In the genomic region with DNA sequence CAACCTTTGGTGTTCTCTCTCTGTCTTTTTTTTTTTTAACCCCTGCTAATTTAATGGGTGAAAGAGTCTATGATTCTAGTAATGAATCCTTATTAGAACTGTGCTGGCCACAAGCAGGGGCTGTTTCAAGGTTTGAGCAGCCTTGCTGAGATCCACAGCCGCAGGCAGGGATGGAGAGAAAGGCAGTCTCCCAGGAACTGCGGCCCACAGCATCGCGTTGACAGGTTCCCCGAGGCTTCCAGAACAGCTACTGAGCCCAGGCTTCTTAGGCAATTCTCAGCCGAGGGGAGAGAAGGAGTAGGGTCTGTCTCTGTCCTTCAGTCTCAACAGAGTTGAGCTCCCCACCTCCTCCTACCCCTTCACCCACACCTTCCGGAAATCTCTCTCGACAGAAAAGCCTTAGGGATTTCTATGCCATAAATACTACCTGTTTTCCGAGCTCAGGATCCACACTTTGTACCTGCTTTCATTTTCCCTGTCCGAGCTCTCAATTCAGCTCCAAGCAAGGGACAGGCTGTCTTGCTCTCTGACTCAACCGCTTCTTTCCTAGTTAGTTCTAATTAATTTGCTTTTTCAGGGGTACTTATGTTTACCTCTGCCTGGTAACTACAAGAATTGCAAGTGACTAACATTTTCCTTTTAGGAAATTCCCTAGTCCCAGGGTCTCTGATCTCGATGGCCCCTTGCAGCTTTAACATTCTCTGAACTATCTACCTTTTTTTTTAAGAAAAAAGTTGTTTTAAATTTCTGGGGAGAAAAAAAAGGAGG, we compare ENCODE assay signal across 21 cellular contexts. TPM values are rescaled to one million over a fixed set of nuclear protein-coding genes. Genes with fewer than 3 reads are reported as not detected.
A peak's percentile ranks its signal among the peaks of the same experiment; 100 is the strongest.
DNase-seq lines count a peak whose midpoint lies in the region; ATAC-seq and TF ChIP-seq lines count a peak whose summit lies in the region.
"Had no signal": no experiment of that assay in that cellular context is flagged by ENCODE, and none has a peak within 500 bp of the region (broad histone marks: within the 10 kb centered on the region; RNA-seq: fewer than 3 reads in every experiment).

No MANE protein-coding gene starts in this region.

- no peak for TF ChIP-seq POLR2A in stomach (IDR thresholded peaks at IDR 0.05)

- H3K79me2 ChIP-seq in H9 (ENCODE audit: insufficient read depth, low read length) (no peaks in the 10 kb centered on the region), hepatocyte (no peaks in the 10 kb centered on the region)

- H3K36me3 Mint-ChIP-seq in H9 (ENCODE audit: insufficient read depth in 1 of 3, low read depth in 3 of 3) = no peaks in the 10 kb centered on the region
- H3K36me3 Mint-ChIP-seq in effector memory CD8-positive, alpha-beta T cell (ENCODE audit: insufficient read depth) = no peaks in the 10 kb centered on the region
- H3K36me3 Mint-ChIP-seq: IgD-negative memory B cell; mesothelial cell of epicardium; stimulated activated memory B cell treated with anti-CD40 and anti-IgM and Interleukin-4, amounts not matched to agents 10 μg/mL and 1 μg/mL and 100 μg/mL, for 72 hours had no signal

- H4K5ac ChIP-seq in H9 (ENCODE audit: insufficient read length, low read depth, low read length) = peak overlapping the region; percentile 37

- H3K4me3 ChIP-seq in hepatocyte (no peak overlapping the region), stomach (no peak overlapping the region)
- H3K4me3 ChIP-seq: GM12878, GM23248, heart left ventricle, testis had no signal

- no peak for ATAC-seq in effector memory CD8-positive, alpha-beta T cell (replicated peaks)
- ATAC-seq: GM12878, left lobe of liver had no signal

- H3K18ac ChIP-seq in H9 (ENCODE audit: insufficient read length, low read depth, low read length) = no peak overlapping the region

- no CpG with 5 or more reads among the region's 12 CpGs for WGBS in H9 (ENCODE audit: extremely low coverage, insufficient read length, low lambda C conversion rate)
- 64% methylated on average over 12 of the region's 12 CpGs for WGBS in hepatocyte (ENCODE audit: low lambda C conversion rate, missing lambda C conversion rate)
- WGBS in stomach, 5 donors = 25 to 38% (median 30%) methylated on average over 12 of the region's 12 CpGs

- H3K36me3 ChIP-seq in hepatocyte (replicated peaks; ENCODE audit: insufficient read depth, low read depth) (no peaks in the 10 kb centered on the region), stomach (no peaks in the 10 kb centered on the region)
- H3K36me3 ChIP-seq: brain microvascular endothelial cell, heart left ventricle had no signal

- H2BK120ac ChIP-seq in H9 (ENCODE audit: low read depth, low read length, poor library complexity, severe bottlenecking) = no peak overlapping the region

- H3K27me3 Mint-ChIP-seq in H9 (ENCODE audit: low read depth) = peaks cover 31% of the 10 kb centered on the region
- H3K27me3 Mint-ChIP-seq in effector memory CD8-positive, alpha-beta T cell = peaks cover 73 to 94% of the 10 kb centered on the region in 2 donors

- DNase-seq in H9 (no peak), hepatocyte (ENCODE audit: low spot score) (no peak), stomach (no peak), head of caudate nucleus (no peak), mucosa of gallbladder (ENCODE audit: low spot score) (no peak)
- no peak for DNase-seq in effector memory CD8-positive, alpha-beta T cell
- DNase-seq: activated CD4-positive, alpha-beta T cell treated with anti-CD3 and anti-CD28 coated beads, Interleukin-2, amount 50 U/mL, for 48 hours; brain microvascular endothelial cell; cortex of kidney; DMS79; GM23248; heart left ventricle; NK-92 treated with Interleukin-12 subunit alpha and Interleukin-12 subunit beta, amount 100 ng/mL, for 24 hours; SK-N-SH; testis had no signal

- H4K8ac ChIP-seq in H9 (replicated peaks; ENCODE audit: insufficient read length, low read depth, low read length) = no peak overlapping the region

- no peak overlapping the region for H2BK15ac ChIP-seq in H9 (ENCODE audit: low read depth, low read length)

- no peak overlapping the region for H3T11ph ChIP-seq in H9 (ENCODE audit: low read length)

- H4K20me1 ChIP-seq in H9 (ENCODE audit: control insufficient read depth, insufficient read depth, insufficient read length) (no peaks in the 10 kb centered on the region), hepatocyte (ENCODE audit: insufficient read depth, poor library complexity, severe bottlenecking) (no peaks in the 10 kb centered on the region)

- H3K27me3 ChIP-seq in H9 (ENCODE audit: insufficient read depth, low read length) = no peaks in the 10 kb centered on the region
- peaks cover 20% of the 10 kb centered on the region for H3K27me3 ChIP-seq in hepatocyte
- H3K27me3 ChIP-seq in stomach = peaks cover 0 to 37% (median 0%) of the 10 kb centered on the region in 3 donors
- H3K27me3 ChIP-seq: testis had no signal

- TF ChIP-seq CTCF in H9 (conservative IDR thresholded peaks at IDR 0.05) (no peak), VCaP (conservative IDR thresholded peaks at IDR 0.05) (no peak), hepatocyte (IDR thresholded peaks at IDR 0.05; ENCODE audit: poor library complexity) (no peak), stomach (IDR thresholded peaks at IDR 0.05) (no peak)

- no peak overlapping the region for H3K14ac ChIP-seq in H9 (ENCODE audit: insufficient read depth, low read length)

- no peak overlapping the region for H2BK5ac ChIP-seq in H9 (ENCODE audit: insufficient read length, low read length)

- no peak overlapping the region for H3K27ac ChIP-seq in H9 (ENCODE audit: insufficient read length, low read depth, low read length)
- peak overlapping the region; percentile 89 for H3K27ac ChIP-seq in VCaP
- no peak overlapping the region for H3K27ac ChIP-seq in hepatocyte
- H3K27ac ChIP-seq in stomach = peak overlapping the region; percentile 76 to 87 (median 83)
- H3K27ac ChIP-seq: brain microvascular endothelial cell, GM23248, heart left ventricle, testis had no signal

- no peak overlapping the region for H2AK5ac ChIP-seq in H9 (ENCODE audit: insufficient read length, low read length)

- H3K4me3 Mint-ChIP-seq in H9 = no peak overlapping the region
- H3K4me3 Mint-ChIP-seq in effector memory CD8-positive, alpha-beta T cell = no peak overlapping the region
- H3K4me3 Mint-ChIP-seq: mesothelial cell of epicardium; stimulated activated memory B cell treated with anti-CD40 and anti-IgM and Interleukin-4, amounts not matched to agents 10 μg/mL and 1 μg/mL and 100 μg/mL, for 72 hours had no signal

- H3K4me1 ChIP-seq in H9 (ENCODE audit: insufficient read depth, low read length) (no peaks in the 10 kb centered on the region), hepatocyte (ENCODE audit: insufficient read depth) (no peaks in the 10 kb centered on the region), stomach (peaks cover 0 to 14% (median 6%) of the 10 kb centered on the region in 4 donors)
- H3K4me1 ChIP-seq: heart left ventricle, testis had no signal

- H3K23me2 ChIP-seq in H9 (ENCODE audit: insufficient read length, low read depth, low read length, poor library complexity, severe bottlenecking) = no peaks in the 10 kb centered on the region

- H3K4ac ChIP-seq in H9 (ENCODE audit: low read depth, low read length) = no peak overlapping the region

- H3K4me1 Mint-ChIP-seq in H9 = peaks cover 17 to 31% of the 10 kb centered on the region in 2 experiments
- H3K4me1 Mint-ChIP-seq in effector memory CD8-positive, alpha-beta T cell (ENCODE audit: low read depth in 2 of 2) = peaks cover 4 to 6% of the 10 kb centered on the region in 2 donors
- H3K4me1 Mint-ChIP-seq: mesothelial cell of epicardium; stimulated activated memory B cell treated with anti-CD40 and anti-IgM and Interleukin-4, amounts not matched to agents 10 μg/mL and 1 μg/mL and 100 μg/mL, for 72 hours had no signal

- no peak for TF ChIP-seq EP300 in stomach (IDR thresholded peaks at IDR 0.05)

- no peak overlapping the region for H2BK12ac ChIP-seq in H9 (ENCODE audit: insufficient read length, low read depth, low read length)

- no peak overlapping the region for H4K91ac ChIP-seq in H9 (ENCODE audit: insufficient read length, low read depth, low read length)

- H3K9me2 ChIP-seq in hepatocyte (replicated peaks; ENCODE audit: insufficient read depth) = no peaks in the 10 kb centered on the region
- H3K9me2 ChIP-seq: SK-N-SH had no signal

- H3K9me3 ChIP-seq in H9 (ENCODE audit: control insufficient read depth, low read depth, low read length) (no peaks in the 10 kb centered on the region), hepatocyte (ENCODE audit: low read depth) (no peaks in the 10 kb centered on the region), stomach (no peaks in the 10 kb centered on the region)
- H3K9me3 ChIP-seq: heart left ventricle, SK-N-SH, testis had no signal

- no peak overlapping the region for H3K4me2 ChIP-seq in H9 (ENCODE audit: insufficient read depth, insufficient read length, low read length)
- H3K4me2 ChIP-seq in hepatocyte = peak overlapping the region; percentile 27
- H3K4me2 ChIP-seq: SK-N-SH had no signal

- no peaks in the 10 kb centered on the region for H3K79me1 ChIP-seq in H9 (ENCODE audit: insufficient read depth, low read depth, low read length, poor library complexity, severe bottlenecking)

- intact Hi-C loops in stomach (cut with DNase I; ENCODE audit: low total_unique reads) = no loop called here
- intact Hi-C loops in head of caudate nucleus (cut with DNase I) = no loop called here

- no peak overlapping the region for H3K9ac ChIP-seq in H9 (ENCODE audit: extremely low read depth, insufficient read length, low read length)
- H3K9ac ChIP-seq: GM23248, SK-N-SH had no signal

- no peak overlapping the region for H3K27ac Mint-ChIP-seq in H9
- no peak overlapping the region for H3K27ac Mint-ChIP-seq in effector memory CD8-positive, alpha-beta T cell
- H3K27ac Mint-ChIP-seq: IgD-negative memory B cell; mesothelial cell of epicardium; stimulated activated memory B cell treated with anti-CD40 and anti-IgM and Interleukin-4, amounts not matched to agents 10 μg/mL and 1 μg/mL and 100 μg/mL, for 72 hours had no signal

- no peaks in the 10 kb centered on the region for H3K9me3 Mint-ChIP-seq in H9
- H3K9me3 Mint-ChIP-seq in effector memory CD8-positive, alpha-beta T cell = no peaks in the 10 kb centered on the region
- H3K9me3 Mint-ChIP-seq: mesothelial cell of epicardium had no signal

- no peak overlapping the region for H3K56ac ChIP-seq in H9 (ENCODE audit: insufficient read length, low read depth, low read length)

- no peak overlapping the region for H3K23ac ChIP-seq in H9 (ENCODE audit: insufficient read length, low read depth, low read length)

- H2AFZ ChIP-seq in H9 (ENCODE audit: low read length) = no peak overlapping the region
- H2AFZ ChIP-seq in hepatocyte = no peak overlapping the region
- H2AFZ ChIP-seq: GM23248 had no signal

- H2BK20ac ChIP-seq in H9 (ENCODE audit: low read depth, low read length, poor library complexity, severe bottlenecking) = no peak overlapping the region

RNA-seq across cellular contexts. Expression of a gene that starts 6.7 kb away (rescaled TPM):
- total RNA-seq in H9 (2021) (2.3 and 3.9 TPM in 2 replicates), hepatocyte (3.6 and 6.5 TPM in 2 replicates), stomach (100 to 1,000 TPM in 2 of 5 donors, 10 to 100 TPM in 3; 24.6 to 166 (median 66.5) TPM), mucosa of gallbladder (72.8 TPM)
- polyA plus RNA-seq in hepatocyte (6.9 and 8.3 TPM in 2 replicates), stomach (10 to 100 TPM in 1 of 3 donors, 1 to 10 TPM in 2; 6.0 to 11.8 (median 6.5) TPM)

Comparison
In these comparisons a context has a peak if more than half of its experiments do, and no peak if none do; other contexts are left out.
1. H3K27ac ChIP-seq: peak in VCaP (single experiment) and stomach (5 of 5); none in H9 (single experiment) and hepatocyte (single experiment).